8 cellular contexts compared by ENCODE assay signal in genomic region chr1:41573803-41574713, GRCh38.
DNase-seq lines count a peak whose midpoint lies in the region; ATAC-seq and TF ChIP-seq lines count a peak whose summit lies in the region.

No MANE protein-coding gene starts in this region.

- H3K27me3 ChIP-seq in CD4-positive, alpha-beta memory T cell (ENCODE audit: insufficient read depth, low read length) = no peaks in the 10 kb centered on the region
- H3K27me3 ChIP-seq in heart right ventricle = no peaks in the 10 kb centered on the region
- H3K27me3 ChIP-seq in rectal smooth muscle tissue (ENCODE audit: control insufficient read depth, insufficient read depth, low read length) = no peaks in the 10 kb centered on the region

- peak overlapping the region in 2 of 7 donors; percentile 12 to 31 for H3K27ac Mint-ChIP-seq in CD4-positive, alpha-beta memory T cell
- H3K27ac Mint-ChIP-seq in activated naive CD8-positive, alpha-beta T cell treated with anti-CD3 and anti-CD28 coated beads, Interleukin-2, amount 50 U/mL, for 24 hours = peak overlapping the region; percentile 44

- no peaks in the 10 kb centered on the region for H3K27me3 Mint-ChIP-seq in CD4-positive, alpha-beta memory T cell
- H3K27me3 Mint-ChIP-seq in activated naive CD8-positive, alpha-beta T cell treated with anti-CD3 and anti-CD28 coated beads, Interleukin-2, amount 50 U/mL, for 24 hours = no peaks in the 10 kb centered on the region

- CTCF ChIA-PET in CD4-positive, alpha-beta memory T cell (lab: Charles Lee; ENCODE audit: partially characterized antibody) = interaction anchor here (0.6 to 4.8 kb wide), 28 partner anchors 9 to 599 kb away, joined by 3 to 60 read pairs (median 3); no protein-coding TSS in a partner anchor

- intact Hi-C loops in CD4-positive, alpha-beta memory T cell (cut with micrococcal nuclease) = loop anchor here (2.0 to 10.0 kb wide), 5 partner anchors 91 to 583 kb away; no protein-coding TSS in a partner anchor
- intact Hi-C loops in heart right ventricle (cut with DNase I) = loop anchor here (1.0 to 10.0 kb wide), 14 partner anchors 201 to 601 kb away; no protein-coding TSS in a partner anchor

- peak; percentile 76 to 92 (median 91) for TF ChIP-seq CTCF in heart right ventricle (IDR thresholded peaks at IDR 0.05)

- H3K4me3 ChIP-seq in CD4-positive, alpha-beta memory T cell (ENCODE audit: low read length in 2 of 2) = no peak overlapping the region
- H3K4me3 ChIP-seq in heart right ventricle (no peak overlapping the region), rectal smooth muscle tissue (ENCODE audit: low read length) (no peak overlapping the region)

- H3K36me3 ChIP-seq in CD4-positive, alpha-beta memory T cell (ENCODE audit: insufficient read depth, low read length) = no peaks in the 10 kb centered on the region
- H3K36me3 ChIP-seq in heart right ventricle (peaks cover 0 to 4% (median 0%) of the 10 kb centered on the region in 9 donors), rectal smooth muscle tissue (ENCODE audit: control insufficient read depth, insufficient read depth, low read length) (no peaks in the 10 kb centered on the region)

- WGBS in heart right ventricle, 2 donors = 34 to 36% methylated on average over 18 of the region's 18 CpGs

- DNase-seq in CD4-positive, alpha-beta memory T cell = peak; percentile 70 to 79 (median 76)
- DNase-seq in NCI-H1417 (lab: John Stamatoyannopoulos, UW) (peak; percentile 72 to 91 (median 86)), SW480 (ENCODE audit: low spot score) (peak; percentile 67), heart right ventricle (peak; percentile 69 to 84)
- peak; percentile 84 for DNase-seq in activated naive CD8-positive, alpha-beta T cell treated with anti-CD3 and anti-CD28 coated beads, Interleukin-2, amount 50 U/mL, for 24 hours

- peaks cover 2 to 8% of the 10 kb centered on the region in 2 donors for H3K36me3 Mint-ChIP-seq in CD4-positive, alpha-beta memory T cell
- peaks cover 70% of the 10 kb centered on the region for H3K36me3 Mint-ChIP-seq in activated naive CD8-positive, alpha-beta T cell treated with anti-CD3 and anti-CD28 coated beads, Interleukin-2, amount 50 U/mL, for 24 hours (ENCODE audit: low read depth)

- H3K4me3 Mint-ChIP-seq in CD4-positive, alpha-beta memory T cell = no peak overlapping the region
- H3K4me3 Mint-ChIP-seq in activated naive CD8-positive, alpha-beta T cell treated with anti-CD3 and anti-CD28 coated beads, Interleukin-2, amount 50 U/mL, for 24 hours = no peak overlapping the region

- no peaks in the 10 kb centered on the region for H3K9me3 Mint-ChIP-seq in CD4-positive, alpha-beta memory T cell
- H3K9me3 Mint-ChIP-seq in activated naive CD8-positive, alpha-beta T cell treated with anti-CD3 and anti-CD28 coated beads, Interleukin-2, amount 50 U/mL, for 24 hours = no peaks in the 10 kb centered on the region

- H3K4me1 Mint-ChIP-seq in CD4-positive, alpha-beta memory T cell = peaks cover 6 to 15% (median 9%) of the 10 kb centered on the region in 4 donors
- peaks cover 74% of the 10 kb centered on the region for H3K4me1 Mint-ChIP-seq in activated naive CD8-positive, alpha-beta T cell treated with anti-CD3 and anti-CD28 coated beads, Interleukin-2, amount 50 U/mL, for 24 hours

- no peaks in the 10 kb centered on the region for H3K9me3 ChIP-seq in CD4-positive, alpha-beta memory T cell (ENCODE audit: control insufficient read depth in 1 of 2, low read length in 2 of 2)
- no peaks in the 10 kb centered on the region for H3K9me3 ChIP-seq in heart right ventricle

- peaks cover 5% of the 10 kb centered on the region for H3K4me1 ChIP-seq in CD4-positive, alpha-beta memory T cell (ENCODE audit: insufficient read depth, low read length)
- peaks cover 0 to 8% (median 0%) of the 10 kb centered on the region in 9 donors for H3K4me1 ChIP-seq in heart right ventricle
- H3K4me1 ChIP-seq in rectal smooth muscle tissue (ENCODE audit: control insufficient read depth, insufficient read depth, low read length) = no peaks in the 10 kb centered on the region

- POLR2A ChIA-PET in CD4-positive, alpha-beta memory T cell (lab: Charles Lee; ENCODE audit: partially characterized antibody) = interaction anchor here (0.7 to 1.3 kb wide), 2 partner anchors 294 to 344 kb away, joined by 3 to 5 read pairs; no protein-coding TSS in a partner anchor

- no peak overlapping the region for H3K27ac ChIP-seq in CD4-positive, alpha-beta memory T cell (ENCODE audit: low read depth, low read length)
- H3K27ac ChIP-seq in heart right ventricle (no peak overlapping the region), rectal smooth muscle tissue (ENCODE audit: low read depth, low read length) (no peak overlapping the region)

- ATAC-seq in GM21723 (IDR thresholded peaks at IDR 0.05; ENCODE audit: unreplicated experiment) = peak; percentile 66
- ATAC-seq in activated naive CD8-positive, alpha-beta T cell treated with anti-CD3 and anti-CD28 coated beads, Interleukin-2, amount 50 U/mL, for 24 hours = peak; percentile 69
- peak; percentile 87 to 94 (median 92) for ATAC-seq in heart right ventricle
- ATAC-seq in HG03045 (IDR thresholded peaks at IDR 0.05; ENCODE audit: unreplicated experiment) = no peak

- peak overlapping the region; percentile 20 for H3K9ac ChIP-seq in rectal smooth muscle tissue (ENCODE audit: low read length)
